In the genomic region with DNA sequence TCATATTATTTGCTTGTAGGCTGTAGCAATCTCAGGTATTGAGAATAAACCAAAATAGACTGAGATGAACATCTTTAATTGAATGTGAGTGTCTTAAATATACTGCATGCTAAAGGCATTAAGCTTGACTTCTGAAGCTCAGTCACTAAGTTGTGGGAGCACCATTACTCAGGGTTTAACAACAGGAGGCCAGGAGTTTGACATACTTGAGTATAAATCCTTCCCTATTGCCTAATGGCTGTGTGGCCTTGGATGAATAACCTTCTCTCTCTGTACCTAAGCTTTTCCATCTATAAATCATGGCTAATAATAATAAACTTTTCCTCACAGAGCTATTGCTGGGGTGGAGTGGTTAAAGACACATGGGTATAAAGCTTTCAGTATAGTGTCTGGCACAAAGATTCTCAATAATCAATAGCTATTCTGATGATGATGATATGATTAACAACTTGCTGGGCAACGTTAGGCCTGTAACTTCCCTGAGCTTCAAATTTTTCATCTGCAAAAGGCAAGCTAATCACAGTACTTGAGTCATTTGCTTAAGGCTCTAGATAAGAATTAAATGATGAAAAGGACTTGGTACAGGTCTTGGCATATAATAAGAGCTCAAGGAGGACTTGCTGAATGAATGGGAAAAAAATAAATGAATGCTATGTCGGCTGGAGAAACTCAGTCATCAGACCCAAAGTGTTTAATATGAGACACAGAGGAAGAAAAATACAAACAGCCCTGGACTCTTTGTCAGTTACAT, we compare ENCODE assay signal across 12 cellular contexts.
DNase-seq lines count a peak whose midpoint lies in the region; ATAC-seq and TF ChIP-seq lines count a peak whose summit lies in the region.
"Had no signal": no experiment of that assay in that cellular context is flagged by ENCODE, and none has a peak within 500 bp of the region (broad histone marks: within the 10 kb centered on the region; RNA-seq: fewer than 3 reads in every experiment).

No MANE protein-coding gene starts in this region.

- peaks cover 0 to 40% (median 22%) of the 10 kb centered on the region in 9 donors for H3K4me1 ChIP-seq in heart right ventricle
- peaks cover 14% of the 10 kb centered on the region for H3K4me1 ChIP-seq in osteoblast (ENCODE audit: insufficient read depth, low read length)
- H3K4me1 ChIP-seq in tibial nerve, result peaks cover 0 to 15% (median 0%) of the 10 kb centered on the region in 4 donors
- H3K4me1 ChIP-seq in CD4-positive, alpha-beta memory T cell (ENCODE audit: insufficient read depth, low read length), result no peaks in the 10 kb centered on the region

- no peaks in the 10 kb centered on the region for H4K20me1 ChIP-seq in osteoblast (ENCODE audit: insufficient read depth, low read length)

- POLR2A ChIA-PET in CD4-positive, alpha-beta memory T cell (lab: Charles Lee; ENCODE audit: partially characterized antibody), result no interaction called here

- peak overlapping the region; percentile 52 for H3K4me2 ChIP-seq in osteoblast (ENCODE audit: insufficient read depth, low read length)

- H3K9me3 Mint-ChIP-seq in CD4-positive, alpha-beta memory T cell, result peaks cover 0 to 5% (median 0%) of the 10 kb centered on the region in 8 donors

- H3K27me3 ChIP-seq in heart right ventricle (no peaks in the 10 kb centered on the region), osteoblast (ENCODE audit: insufficient read depth, low read length) (no peaks in the 10 kb centered on the region), tibial nerve (no peaks in the 10 kb centered on the region)
- H3K27me3 ChIP-seq in CD4-positive, alpha-beta memory T cell (ENCODE audit: insufficient read depth, low read length), result no peaks in the 10 kb centered on the region

- H3K4me3 ChIP-seq in heart right ventricle, result no peak overlapping the region
- H3K4me3 ChIP-seq in osteoblast (ENCODE audit: insufficient read depth, low read length), result peak overlapping the region; percentile 4
- H3K4me3 ChIP-seq in tibial nerve, result no peak overlapping the region
- H3K4me3 ChIP-seq in CD4-positive, alpha-beta memory T cell (ENCODE audit: low read length in 2 of 2), result no peak overlapping the region

- ATAC-seq in heart right ventricle (no peak), left ventricle myocardium superior (no peak)

- H3K27ac Mint-ChIP-seq in CD4-positive, alpha-beta memory T cell, result no peak overlapping the region

- H3K9me3 ChIP-seq in heart right ventricle (peaks cover 0 to 6% (median 0%) of the 10 kb centered on the region in 11 donors), osteoblast (ENCODE audit: low read depth, low read length) (no peaks in the 10 kb centered on the region), tibial nerve (no peaks in the 10 kb centered on the region)
- no peaks in the 10 kb centered on the region for H3K9me3 ChIP-seq in CD4-positive, alpha-beta memory T cell (ENCODE audit: control insufficient read depth in 1 of 2, low read length in 2 of 2)

- no peaks in the 10 kb centered on the region for H3K36me3 Mint-ChIP-seq in CD4-positive, alpha-beta memory T cell

- TF ChIP-seq POLR2A in tibial nerve (IDR thresholded peaks at IDR 0.05), result no peak

- TF ChIP-seq CTCF in heart right ventricle (IDR thresholded peaks at IDR 0.05) (no peak), osteoblast (IDR thresholded peaks at IDR 0.05; ENCODE audit: extremely low read depth, low read depth, low read length) (no peak), tibial nerve (IDR thresholded peaks at IDR 0.05) (no peak)

- intact Hi-C loops in heart right ventricle (cut with DNase I) (no loop called here), left ventricle myocardium superior (cut with micrococcal nuclease) (no loop called here)
- intact Hi-C loops in CD4-positive, alpha-beta memory T cell (cut with micrococcal nuclease), result no loop called here

- H3K27me3 Mint-ChIP-seq in CD4-positive, alpha-beta memory T cell, result no peaks in the 10 kb centered on the region

- no peaks in the 10 kb centered on the region for H3K79me2 ChIP-seq in osteoblast (ENCODE audit: insufficient read depth, low read length)

- no peak overlapping the region for H3K4me3 Mint-ChIP-seq in CD4-positive, alpha-beta memory T cell

- DNase-seq in heart right ventricle (no peak), left ventricle myocardium superior (no peak), fibroblast of gingiva (ENCODE audit: low read depth) (peak; percentile 9), osteoblast (ENCODE audit: insufficient read length, low spot score, missing footprints) (no peak), tibial nerve (ENCODE audit: low spot score in 2 of 2) (no peak), ecto neural progenitor cell (ENCODE audit: low spot score) (no peak), NOMO-1 treated with DMSO at 0.1 percent for 48 hours (lab: John Stamatoyannopoulos, UW; ENCODE audit: unreplicated experiment) (no peak)
- DNase-seq in CD4-positive, alpha-beta memory T cell, result no peak
- DNase-seq: activated T-cell treated with anti-CD3 and anti-CD28 coated beads for 4 hours, DMS79 treated with DMSO at 0.1 percent for 48 hours, NCI-H2081, WERI-Rb-1 had no signal

- no peaks in the 10 kb centered on the region for H3K4me1 Mint-ChIP-seq in CD4-positive, alpha-beta memory T cell

- CTCF ChIA-PET in CD4-positive, alpha-beta memory T cell (lab: Charles Lee; ENCODE audit: partially characterized antibody), result interaction anchor here (0.9 to 1.8 kb wide), 5 partner anchors 9 to 808 kb away, joined by 3 to 9 read pairs (median 3); no protein-coding TSS in a partner anchor

- TF ChIP-seq EP300 in tibial nerve (IDR thresholded peaks at IDR 0.05), result no peak

- H3K36me3 ChIP-seq in heart right ventricle, result no peaks in the 10 kb centered on the region
- H3K36me3 ChIP-seq in osteoblast (ENCODE audit: insufficient read depth, low read length), result no peaks in the 10 kb centered on the region
- H3K36me3 ChIP-seq in tibial nerve, result no peaks in the 10 kb centered on the region
- no peaks in the 10 kb centered on the region for H3K36me3 ChIP-seq in CD4-positive, alpha-beta memory T cell (ENCODE audit: insufficient read depth, low read length)
- H3K36me3 ChIP-seq: WERI-Rb-1 had no signal

- WGBS in heart right ventricle, 2 donors, result 9% methylated on average over 2 of the region's 2 CpGs
- 29 to 32% methylated on average over 2 of the region's 2 CpGs for WGBS in tibial nerve, 2 donors

- no peak overlapping the region for H2AFZ ChIP-seq in osteoblast (ENCODE audit: low read length)

- peak overlapping the region; percentile 12 to 86 (median 74) for H3K27ac ChIP-seq in heart right ventricle
- H3K27ac ChIP-seq in osteoblast (ENCODE audit: low read depth, low read length), result peak overlapping the region; percentile 41
- peak overlapping the region in 2 of 4 donors; percentile 2 to 41 for H3K27ac ChIP-seq in tibial nerve
- no peak overlapping the region for H3K27ac ChIP-seq in CD4-positive, alpha-beta memory T cell (ENCODE audit: low read depth, low read length)
- H3K27ac ChIP-seq: WERI-Rb-1 had no signal
